8 cellular contexts compared by ENCODE assay signal in the genomic region with DNA sequence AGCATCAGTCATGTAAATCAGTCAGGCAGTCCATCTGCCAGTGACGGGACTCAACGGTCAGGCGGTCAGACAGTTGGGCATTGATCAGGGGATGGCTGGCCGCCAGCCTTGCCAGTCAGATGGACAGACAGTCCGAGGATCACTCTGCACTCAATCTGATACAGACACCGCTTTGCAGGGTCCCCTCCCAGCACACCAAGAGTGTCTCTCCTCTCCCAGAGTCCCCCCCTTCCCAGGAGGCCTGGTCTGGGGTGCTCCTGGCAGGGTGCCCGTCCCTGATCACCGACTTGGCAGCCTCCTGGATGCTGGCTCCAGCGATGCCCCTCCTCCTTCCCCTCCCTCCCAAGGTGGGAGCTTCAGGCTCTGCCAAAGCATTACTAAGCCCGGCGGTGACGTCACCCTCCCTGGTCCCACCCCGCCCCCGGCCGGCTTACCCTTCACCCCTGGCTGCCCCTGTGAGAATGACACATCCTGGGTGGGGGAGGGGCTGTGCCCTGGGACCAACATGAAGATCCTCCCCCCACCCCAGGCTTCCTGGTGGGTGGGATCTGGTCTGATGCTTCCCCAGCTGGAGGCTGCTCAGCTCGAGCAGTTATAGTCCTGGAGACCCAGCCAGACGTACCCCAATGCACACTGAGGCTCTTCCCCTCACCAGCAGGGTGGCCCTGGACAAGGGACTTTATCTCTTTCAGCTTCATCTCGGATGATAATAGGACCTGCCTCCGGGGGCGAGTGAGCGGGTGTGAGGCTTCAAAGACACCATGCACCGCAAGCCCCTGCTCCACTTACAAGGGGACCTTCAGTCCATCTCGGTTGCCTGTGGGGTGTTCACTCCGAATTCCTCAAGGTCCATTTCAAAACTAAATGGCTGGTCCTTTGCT.
DNase-seq lines count a peak whose midpoint lies in the region; ATAC-seq and TF ChIP-seq lines count a peak whose summit lies in the region.

No MANE protein-coding gene starts in this region.

- H3K27me3 Mint-ChIP-seq in glutamatergic neuron (ENCODE audit: unreplicated experiment): peaks cover 5% of the 10 kb centered on the region

- no peak overlapping the region for H3K4me3 ChIP-seq in AG10803 (ENCODE audit: low read length)

- no peak overlapping the region for H3K27ac Mint-ChIP-seq in glutamatergic neuron (ENCODE audit: unreplicated experiment)

- intact Hi-C loops in posterior vena cava (cut with DNase I): loop anchor here in 1 of 2 donors (5.0 kb wide), 1 partner anchor 88 kb away; no protein-coding TSS in a partner anchor

- peaks cover 4% of the 10 kb centered on the region for H3K4me1 Mint-ChIP-seq in glutamatergic neuron (ENCODE audit: low read depth, unreplicated experiment)

- TF ChIP-seq CTCF in AG10803 (conservative IDR thresholded peaks at IDR 0.05; ENCODE audit: low read length): no peak
- no peak for TF ChIP-seq CTCF in glutamatergic neuron (IDR thresholded peaks at IDR 0.05; ENCODE audit: partially characterized antibody, unreplicated experiment)

- peak; percentile 30 for DNase-seq in AG10803 (ENCODE audit: low read depth)
- DNase-seq in SW480 (ENCODE audit: low spot score): peak; percentile 48
- peak; percentile 56 for DNase-seq in glutamatergic neuron
- peak; percentile 90 for DNase-seq in posterior vena cava (ENCODE audit: low spot score)
- DNase-seq in effector CD4-positive, alpha-beta T cell: no peak

- no peaks in the 10 kb centered on the region for H3K36me3 Mint-ChIP-seq in glutamatergic neuron (ENCODE audit: unreplicated experiment)

- ATAC-seq in HG03342 (IDR thresholded peaks at IDR 0.05; ENCODE audit: unreplicated experiment): peak; percentile 46
- ATAC-seq in HG02885 (IDR thresholded peaks at IDR 0.05; ENCODE audit: poor library complexity, unreplicated experiment): no peak
- ATAC-seq in GM21381 (IDR thresholded peaks at IDR 0.05; ENCODE audit: unreplicated experiment): no peak

- H3K9me3 Mint-ChIP-seq in glutamatergic neuron (ENCODE audit: unreplicated experiment): peaks cover 2% of the 10 kb centered on the region

- no peak overlapping the region for H3K4me3 Mint-ChIP-seq in glutamatergic neuron (ENCODE audit: unreplicated experiment)
